Comparison of ENCODE assay signal across 19 cellular contexts in genomic region chr4:7370038-7370437, GRCh38.
DNase-seq lines count a peak whose midpoint lies in the region; ATAC-seq and TF ChIP-seq lines count a peak whose summit lies in the region.
"Had no signal": no experiment of that assay in that cellular context is flagged by ENCODE, and none has a peak within 500 bp of the region (broad histone marks: within the 10 kb centered on the region; RNA-seq: fewer than 3 reads in every experiment).

No MANE protein-coding gene starts in this region.

- peaks cover 3 to 4% of the 10 kb centered on the region in 2 donors for H3K4me1 Mint-ChIP-seq in natural killer cell treated with Interleukin-12 subunit alpha and Interleukin-12 subunit beta and Interleukin-15 and Interleukin-18, amount 100 ng/mL, for 72 hours (ENCODE audit: low read depth in 2 of 2)
- peaks cover 5 to 10% of the 10 kb centered on the region in 2 donors for H3K4me1 Mint-ChIP-seq in natural killer cell
- H3K4me1 Mint-ChIP-seq: CD8-positive, alpha-beta memory T cell had no signal

- H3K27ac ChIP-seq in cingulate gyrus (ENCODE audit: low read depth, low read length) (peak overlapping the region; percentile 29), osteoblast (ENCODE audit: low read depth, low read length) (no peak overlapping the region)
- H3K27ac ChIP-seq: HL-60 had no signal

- H3K9me3 Mint-ChIP-seq in natural killer cell treated with Interleukin-12 subunit alpha and Interleukin-12 subunit beta and Interleukin-15 and Interleukin-18, amount 100 ng/mL, for 72 hours = no peaks in the 10 kb centered on the region
- H3K9me3 Mint-ChIP-seq in natural killer cell = no peaks in the 10 kb centered on the region

- H3K36me3 ChIP-seq in osteoblast (ENCODE audit: insufficient read depth, low read length) = no peaks in the 10 kb centered on the region

- H3K36me3 Mint-ChIP-seq in natural killer cell treated with Interleukin-12 subunit alpha and Interleukin-12 subunit beta and Interleukin-15 and Interleukin-18, amount 100 ng/mL, for 72 hours = no peaks in the 10 kb centered on the region
- no peaks in the 10 kb centered on the region for H3K36me3 Mint-ChIP-seq in natural killer cell
- H3K36me3 Mint-ChIP-seq: CD4-positive, CD25-positive, alpha-beta regulatory T cell; CD8-positive, alpha-beta memory T cell had no signal

- H3K4me3 Mint-ChIP-seq in natural killer cell treated with Interleukin-12 subunit alpha and Interleukin-12 subunit beta and Interleukin-15 and Interleukin-18, amount 100 ng/mL, for 72 hours = no peak overlapping the region
- no peak overlapping the region for H3K4me3 Mint-ChIP-seq in natural killer cell
- H3K4me3 Mint-ChIP-seq: CD4-positive, CD25-positive, alpha-beta regulatory T cell; CD8-positive, alpha-beta memory T cell had no signal

- peak; percentile 61 for DNase-seq in natural killer cell treated with Interleukin-12 subunit alpha and Interleukin-12 subunit beta and Interleukin-15 and Interleukin-18, amount 100 ng/mL, for 72 hours (ENCODE audit: low spot score)
- DNase-seq in natural killer cell (no peak), osteoblast (ENCODE audit: insufficient read length, low spot score, missing footprints) (peak; percentile 22), GF-D8 (lab: John Stamatoyannopoulos, UW) (no peak), SIG-M5 treated with dmso at 0.1 percent for 504 hours (lab: John Stamatoyannopoulos, UW; ENCODE audit: unreplicated experiment) (no peak)
- DNase-seq: 8988T; C1 segment of cervical spinal cord; CD4-positive, CD25-positive, alpha-beta regulatory T cell; CD8-positive, alpha-beta memory T cell; COR-L47; DMS 273 treated with DMSO at 0.1 percent for 48 hours; DMS53; DND-41; EL; GOT3; H7 had no signal

- ATAC-seq in natural killer cell treated with Interleukin-12 subunit alpha and Interleukin-12 subunit beta and Interleukin-15 and Interleukin-18, amount 100 ng/mL, for 72 hours = no peak
- no peak for ATAC-seq in natural killer cell
- ATAC-seq in GM21786 (IDR thresholded peaks at IDR 0.05; ENCODE audit: unreplicated experiment) = no peak

- peaks cover 10 to 12% of the 10 kb centered on the region in 2 donors for H3K27me3 Mint-ChIP-seq in natural killer cell treated with Interleukin-12 subunit alpha and Interleukin-12 subunit beta and Interleukin-15 and Interleukin-18, amount 100 ng/mL, for 72 hours
- peaks cover 17 to 20% of the 10 kb centered on the region in 2 donors for H3K27me3 Mint-ChIP-seq in natural killer cell (ENCODE audit: low read depth in 2 of 2)

- H4K20me1 ChIP-seq in osteoblast (ENCODE audit: insufficient read depth, low read length) = no peaks in the 10 kb centered on the region

- no peaks in the 10 kb centered on the region for H3K79me2 ChIP-seq in osteoblast (ENCODE audit: insufficient read depth, low read length)

- H3K4me3 ChIP-seq in osteoblast (ENCODE audit: insufficient read depth, low read length) = no peak overlapping the region

- H3K27me3 ChIP-seq in osteoblast (ENCODE audit: insufficient read depth, low read length) = peaks cover 49% of the 10 kb centered on the region

- H3K27ac Mint-ChIP-seq in natural killer cell treated with Interleukin-12 subunit alpha and Interleukin-12 subunit beta and Interleukin-15 and Interleukin-18, amount 100 ng/mL, for 72 hours = no peak overlapping the region
- no peak overlapping the region for H3K27ac Mint-ChIP-seq in natural killer cell
- H3K27ac Mint-ChIP-seq: CD4-positive, CD25-positive, alpha-beta regulatory T cell; CD8-positive, alpha-beta memory T cell had no signal

- no peak overlapping the region for H3K4me2 ChIP-seq in osteoblast (ENCODE audit: insufficient read depth, low read length)

- intact Hi-C loops in natural killer cell (cut with micrococcal nuclease) = no loop called here

- H3K9me3 ChIP-seq in osteoblast (ENCODE audit: low read depth, low read length) = no peaks in the 10 kb centered on the region

- TF ChIP-seq CTCF in natural killer cell (IDR thresholded peaks at IDR 0.05) (no peak), osteoblast (IDR thresholded peaks at IDR 0.05; ENCODE audit: extremely low read depth, low read depth, low read length) (no peak)

- peaks cover 4% of the 10 kb centered on the region for H3K4me1 ChIP-seq in osteoblast (ENCODE audit: insufficient read depth, low read length)

- no peak overlapping the region for H2AFZ ChIP-seq in osteoblast (ENCODE audit: low read length)

Comparison
In these comparisons a context has a peak if more than half of its experiments do, and no peak if none do; other contexts are left out.
1. DNase-seq: peak in natural killer cell treated with Interleukin-12 subunit alpha and Interleukin-12 subunit beta and Interleukin-15 and Interleukin-18, amount 100 ng/mL, for 72 hours (single experiment) and osteoblast (single experiment); none in natural killer cell (single experiment), GF-D8 (single experiment) and SIG-M5 treated with dmso at 0.1 percent for 504 hours (single experiment).